ENCODE assay signal across 9 cellular contexts in genomic region chr6:36130672-36131516, GRCh38. TPM values are rescaled to one million over a fixed set of nuclear protein-coding genes. Genes with fewer than 3 reads are reported as not detected.
DNase-seq lines count a peak whose midpoint lies in the region; ATAC-seq lines count a peak whose summit lies in the region.
"Had no signal": no experiment of that assay in that cellular context is flagged by ENCODE, and none has a peak within 500 bp of the region (broad histone marks: within the 10 kb centered on the region; RNA-seq: fewer than 3 reads in every experiment).

No MANE protein-coding gene starts in this region.

- no peaks in the 10 kb centered on the region for H3K9me3 ChIP-seq in HUES6 (ENCODE audit: control insufficient read depth, insufficient read depth, low read depth, low read length)
- no peaks in the 10 kb centered on the region for H3K9me3 ChIP-seq in muscle layer of colon (ENCODE audit: low read length)

- H3K36me3 ChIP-seq in HUES6 (ENCODE audit: control insufficient read depth, insufficient read depth, low read length) (no peaks in the 10 kb centered on the region), muscle layer of colon (ENCODE audit: insufficient read depth, low read length) (no peaks in the 10 kb centered on the region)

- ATAC-seq in GM18498 (IDR thresholded peaks at IDR 0.05; ENCODE audit: unreplicated experiment) (peak; percentile 23), GM19395 (IDR thresholded peaks at IDR 0.05; ENCODE audit: unreplicated experiment) (no peak)

- peak overlapping the region; percentile 53 for H3K4me3 ChIP-seq in HUES6 (ENCODE audit: low read depth, low read length)
- peak overlapping the region; percentile 27 to 47 for H3K4me3 ChIP-seq in muscle layer of colon (ENCODE audit: low read depth in 1 of 2, low read length in 2 of 2)
- H3K4me3 ChIP-seq: SK-N-MC had no signal

- peak; percentile 63 to 79 for DNase-seq in activated CD4-positive, alpha-beta T cell treated with anti-CD3 and anti-CD28 coated beads for 4 hours
- DNase-seq in effector CD8-positive, alpha-beta T cell (lab: John Stamatoyannopoulos, UW): peak; percentile 31
- DNase-seq in occipital lobe (lab: John Stamatoyannopoulos, UW): no peak

- H3K4me1 ChIP-seq in HUES6 (ENCODE audit: control insufficient read depth, insufficient read depth, low read length) (peaks cover 34% of the 10 kb centered on the region), muscle layer of colon (ENCODE audit: insufficient read depth, low read length) (peaks cover 18% of the 10 kb centered on the region)

- H3K27ac ChIP-seq in HUES6 (ENCODE audit: low read depth, low read length) (no peak overlapping the region), muscle layer of colon (ENCODE audit: low read depth, low read length) (no peak overlapping the region), temporal lobe (ENCODE audit: low read depth, low read length) (peak overlapping the region; percentile 75)
- H3K27ac ChIP-seq: SK-N-MC had no signal

- H3K9ac ChIP-seq in HUES6 (ENCODE audit: low read length): peak overlapping the region; percentile 6
- no peak overlapping the region for H3K9ac ChIP-seq in muscle layer of colon (ENCODE audit: low read length)

- H3K27me3 ChIP-seq in HUES6 (ENCODE audit: control insufficient read depth, insufficient read depth, low read length) (peaks cover 11% of the 10 kb centered on the region), muscle layer of colon (ENCODE audit: control insufficient read depth in 1 of 2, insufficient read depth in 2 of 2, low read length in 2 of 2) (peaks cover 3 to 16% of the 10 kb centered on the region in 2 donors)

RNA-seq across cellular contexts. Expression of gene MAPK13, which starts 0.6 kb away (rescaled TPM):
- 1.2 TPM for total RNA-seq in temporal lobe
- 3.0 TPM for total RNA-seq in occipital lobe
